In genomic region chr16:84600343-84601229, GRCh38 we compare ENCODE assay signal across 8 cellular contexts. TPM values are rescaled to one million over a fixed set of nuclear protein-coding genes. Genes with fewer than 3 reads are reported as not detected.
DNase-seq lines count a peak whose midpoint lies in the region; ATAC-seq and TF ChIP-seq lines count a peak whose summit lies in the region.

No MANE protein-coding gene starts in this region.

- H3K9me3 Mint-ChIP-seq in Calu3 (ENCODE audit: low read depth, unreplicated experiment), result no peaks in the 10 kb centered on the region

- ATAC-seq in GM19395 (IDR thresholded peaks at IDR 0.05; ENCODE audit: unreplicated experiment) (peak; percentile 71), HG03439 (IDR thresholded peaks at IDR 0.05; ENCODE audit: unreplicated experiment) (peak; percentile 47)

- no peaks in the 10 kb centered on the region for H4K20me1 ChIP-seq in hepatocyte (ENCODE audit: insufficient read depth, poor library complexity, severe bottlenecking)

- TF ChIP-seq CTCF in Calu3 (IDR thresholded peaks at IDR 0.05; ENCODE audit: unreplicated experiment), result no peak
- no peak for TF ChIP-seq CTCF in WERI-Rb-1 (IDR thresholded peaks at IDR 0.05; ENCODE audit: low read depth, low read length)
- TF ChIP-seq CTCF in hepatocyte (IDR thresholded peaks at IDR 0.05; ENCODE audit: poor library complexity), result no peak
- TF ChIP-seq CTCF in transverse colon (IDR thresholded peaks at IDR 0.05), result no peak

- H3K27ac Mint-ChIP-seq in Calu3 (ENCODE audit: unreplicated experiment), result peak overlapping the region; percentile 45

- H3K27me3 Mint-ChIP-seq in Calu3 (ENCODE audit: unreplicated experiment), result no peaks in the 10 kb centered on the region

- POLR2A ChIA-PET in HEK293T (lab: Yijun Ruan, JAX), result interaction anchor here (2.1 kb wide), 1 partner anchor 16 kb away, joined by 7 read pairs; no protein-coding TSS in a partner anchor

- H3K4me3 ChIP-seq in WERI-Rb-1 (ENCODE audit: low read depth, low read length), result no peak overlapping the region
- no peak overlapping the region for H3K4me3 ChIP-seq in hepatocyte
- peak overlapping the region in 1 of 4 donors; percentile 19 for H3K4me3 ChIP-seq in transverse colon

- CTCF ChIA-PET in Calu3 (lab: Charles Lee) (interaction anchor here (0.6 to 2.4 kb wide), 7 partner anchors 8 to 90 kb away, joined by 3 to 10 read pairs (median 3); no protein-coding TSS in a partner anchor), HEK293T (lab: Yijun Ruan, JAX) (interaction anchor here (1.6 kb wide), 1 partner anchor 90 kb away, joined by 3 read pairs; no protein-coding TSS in a partner anchor)

- H3K4me1 Mint-ChIP-seq in Calu3 (ENCODE audit: low read depth, unreplicated experiment), result peaks cover 63% of the 10 kb centered on the region

- H3K4me2 ChIP-seq in hepatocyte, result peak overlapping the region; percentile 74

- no TSS peak for BruUV-seq in Calu3 (replicated peaks; lab: Mats Ljungman, UMichigan)

- peaks cover 39% of the 10 kb centered on the region for H3K79me2 ChIP-seq in hepatocyte

- no peak overlapping the region for H2AFZ ChIP-seq in hepatocyte

- H3K9me3 ChIP-seq in WERI-Rb-1 (ENCODE audit: severe bottlenecking), result no peaks in the 10 kb centered on the region
- H3K9me3 ChIP-seq in hepatocyte (ENCODE audit: low read depth), result no peaks in the 10 kb centered on the region
- no peaks in the 10 kb centered on the region for H3K9me3 ChIP-seq in transverse colon

- 81% methylated on average over 25 of the region's 25 CpGs for WGBS in hepatocyte (ENCODE audit: low lambda C conversion rate, missing lambda C conversion rate)
- 64 to 71% methylated on average over 15 to 25 of the region's 25 CpGs for WGBS in transverse colon (ENCODE audit: low coverage in 1 of 2), 2 donors

- TF ChIP-seq EP300 in transverse colon (IDR thresholded peaks at IDR 0.05; ENCODE audit: low read depth), result no peak

- no peak overlapping the region for H3K4me3 Mint-ChIP-seq in Calu3 (ENCODE audit: low read depth, unreplicated experiment)

- H3K36me3 ChIP-seq in WERI-Rb-1, result no peaks in the 10 kb centered on the region
- H3K36me3 ChIP-seq in hepatocyte (replicated peaks; ENCODE audit: insufficient read depth, low read depth), result no peaks in the 10 kb centered on the region
- no peaks in the 10 kb centered on the region for H3K36me3 ChIP-seq in transverse colon

- intact Hi-C loops in Calu3 (cut with micrococcal nuclease; ENCODE audit: unreplicated experiment), result loop anchor here (2.0 kb wide), 1 partner anchor 16 kb away; no protein-coding TSS in a partner anchor
- intact Hi-C loops in transverse colon (cut with DNase I; ENCODE audit: low total_unique reads), result no loop called here

- no peaks in the 10 kb centered on the region for H3K9me2 ChIP-seq in hepatocyte (replicated peaks; ENCODE audit: insufficient read depth)

- TF ChIP-seq POLR2A in transverse colon (IDR thresholded peaks at IDR 0.05), result no peak

- H3K36me3 Mint-ChIP-seq in Calu3 (ENCODE audit: insufficient read depth, unreplicated experiment), result peaks cover 46% of the 10 kb centered on the region

- in situ Hi-C loops in transverse colon (cut with MboI; ENCODE audit: low pct_ligation_motif_present in 1 of 4, low pct_unique_long_range_greater_than_20kb in 1 of 4, low sequenced_read_pairs in 3 of 4), result no loop called here

- peaks cover 39% of the 10 kb centered on the region for H3K4me1 ChIP-seq in hepatocyte (ENCODE audit: insufficient read depth)
- H3K4me1 ChIP-seq in transverse colon, result peaks cover 31 to 74% (median 48%) of the 10 kb centered on the region in 4 donors

- no peak for DNase-seq in Calu3
- no peak for DNase-seq in WERI-Rb-1
- no peak for DNase-seq in hepatocyte (ENCODE audit: low spot score)
- DNase-seq in transverse colon, result no peak
- DNase-seq in GOT3 (lab: John Stamatoyannopoulos, UW), result no peak
- DNase-seq in HEK293T (ENCODE audit: extremely low spot score), result no peak

- H3K27ac ChIP-seq in WERI-Rb-1 (peak overlapping the region; percentile 24), hepatocyte (peak overlapping the region; percentile 87), transverse colon (peak overlapping the region; percentile 72 to 85 (median 81))

- H3K27me3 ChIP-seq in WERI-Rb-1 (ENCODE audit: insufficient read depth, low read depth, severe bottlenecking), result no peaks in the 10 kb centered on the region
- no peaks in the 10 kb centered on the region for H3K27me3 ChIP-seq in hepatocyte
- H3K27me3 ChIP-seq in transverse colon, result no peaks in the 10 kb centered on the region

TF ChIP-seq in HEK293T, 16 proteins besides CTCF, POLR2A, EP300 and RAD21:
- TF ChIP-seq FOXA1 (IDR thresholded peaks at IDR 0.05) (no peak), L3MBTL2 (conservative IDR thresholded peaks at IDR 0.05) (no peak), HDGF (IDR thresholded peaks at IDR 0.05; ENCODE audit: borderline replicate concordance) (no peak), FOXK2 (IDR thresholded peaks at IDR 0.05) (no peak), LEF1 (IDR thresholded peaks at IDR 0.05; ENCODE audit: borderline replicate concordance) (no peak), ARNT (IDR thresholded peaks at IDR 0.05) (no peak), SP1 (IDR thresholded peaks at IDR 0.05) (no peak), NFRKB (IDR thresholded peaks at IDR 0.05) (no peak), PKNOX1 (IDR thresholded peaks at IDR 0.05) (no peak), BHLHE40 (IDR thresholded peaks at IDR 0.05; ENCODE audit: borderline replicate concordance) (no peak), FOXM1 (IDR thresholded peaks at IDR 0.05; ENCODE audit: borderline replicate concordance) (no peak), ELF4 (IDR thresholded peaks at IDR 0.05) (no peak), TARDBP (IDR thresholded peaks at IDR 0.05) (no peak), SUZ12 (IDR thresholded peaks at IDR 0.05) (no peak), CTBP1 (IDR thresholded peaks at IDR 0.05; ENCODE audit: borderline replicate concordance) (no peak), ZNF384 (IDR thresholded peaks at IDR 0.05) (no peak)

RNA-seq across cellular contexts. Expression of gene COTL1, which starts 17.3 kb away (rescaled TPM):
- total RNA-seq in Calu3 (2022) (312 and 343 TPM in 2 replicates), hepatocyte (30.1 and 32.8 TPM in 2 replicates), transverse colon (10 to 100 TPM; 31.1 to 78.9 (median 47.9) TPM)
- 101 and 104 TPM in 2 replicates for polyA plus RNA-seq in hepatocyte

RNA-seq across cellular contexts. Expression of gene KLHL36, which starts 47.7 kb away (rescaled TPM):
- total RNA-seq in Calu3 (2022) (90.4 and 93.6 TPM in 2 replicates), hepatocyte (45.0 and 50.5 TPM in 2 replicates), transverse colon (10 to 100 TPM; 38.0 to 75.5 (median 66.7) TPM)
- polyA plus RNA-seq in hepatocyte, result 24.4 and 29.9 TPM in 2 replicates

Comparison
In these comparisons a context has a peak if more than half of its experiments do, and no peak if none do; other contexts are left out.
1. H3K27ac ChIP-seq: peak in every context shown above with its lines; median percentile 87 in hepatocyte; 81 in transverse colon; 24 in WERI-Rb-1.